1 cellular context compared by ENCODE assay signal in genomic region chr10:121351533-121351932, GRCh38.
A peak's percentile ranks its signal among the peaks of the same experiment; 100 is the strongest.
TF ChIP-seq lines count a peak whose summit lies in the region.

No MANE protein-coding gene starts in this region.

TF ChIP-seq in H1, 55 proteins besides CTCF, POLR2A, EP300 and RAD21:
- TF ChIP-seq ZNF274 (IDR thresholded peaks at IDR 0.05; ENCODE audit: borderline replicate concordance, extremely low read depth, low read length) (no peak), RXRA (IDR thresholded peaks at IDR 0.05; ENCODE audit: insufficient read depth, low read depth, low read length) (no peak), SAP30 (IDR thresholded peaks at IDR 0.05; ENCODE audit: insufficient read depth, insufficient replicate concordance, low read length) (no peak), YY1 (IDR thresholded peaks at IDR 0.05; ENCODE audit: low read depth, low read length) (peak; percentile 72; the same call in 1 of the 2 replicates)
